In the genomic region with DNA sequence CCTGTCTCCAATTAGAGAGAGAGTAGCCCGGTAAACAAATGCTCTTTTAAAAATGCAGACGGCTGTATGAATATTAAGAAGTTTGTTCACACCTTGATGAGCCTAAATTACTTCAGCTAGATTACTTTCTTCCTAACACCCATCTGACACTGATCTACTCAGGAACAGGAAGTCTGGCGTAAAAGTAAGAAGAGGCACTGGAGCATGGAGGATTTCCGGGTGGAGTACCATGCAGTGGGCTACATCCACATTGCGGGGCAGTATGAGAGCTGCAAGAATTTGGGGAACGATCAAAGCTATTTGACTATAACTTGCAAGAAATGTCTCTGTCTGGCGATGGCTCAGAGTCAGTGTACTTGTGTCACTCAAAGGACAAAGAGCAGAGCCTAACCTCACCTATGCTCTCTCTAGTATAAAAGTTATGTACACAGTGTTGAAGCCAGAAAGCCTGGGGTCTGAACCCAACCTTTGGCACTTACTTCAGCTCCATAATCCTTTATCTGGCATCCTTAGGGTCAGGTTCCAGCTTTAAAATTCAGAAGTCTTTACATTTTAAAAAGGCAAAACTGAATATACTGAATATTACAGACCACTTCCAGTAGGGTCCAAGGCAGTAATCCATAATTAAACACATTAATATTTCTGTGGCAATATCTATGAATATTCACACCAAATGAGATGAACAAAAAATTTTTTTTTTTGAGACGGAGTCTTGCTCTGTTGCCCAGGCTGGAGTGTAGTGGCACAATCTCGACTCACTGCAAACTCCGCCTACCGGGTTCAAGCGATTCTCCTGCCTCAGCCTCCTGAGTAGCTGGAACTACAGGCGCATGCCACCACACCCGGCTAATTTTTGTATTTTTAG, we compare ENCODE assay signal across 15 cellular contexts. TPM values are rescaled to one million over a fixed set of nuclear protein-coding genes. Genes with fewer than 3 reads are reported as not detected.
DNase-seq lines count a peak whose midpoint lies in the region; ATAC-seq and TF ChIP-seq lines count a peak whose summit lies in the region.
"Had no signal": no experiment of that assay in that cellular context is flagged by ENCODE, and none has a peak within 500 bp of the region (broad histone marks: within the 10 kb centered on the region; RNA-seq: fewer than 3 reads in every experiment).

No MANE protein-coding gene starts in this region.

- CTCF ChIA-PET in OCI-LY7 (lab: Charles Lee; ENCODE audit: unreplicated experiment): interaction anchor here (1.0 kb wide), 1 partner anchor 18 kb away, joined by 3 read pairs; no protein-coding TSS in a partner anchor

- ATAC-seq in GM18870 (IDR thresholded peaks at IDR 0.05; ENCODE audit: unreplicated experiment): peak; percentile 64
- ATAC-seq in HG02588 (IDR thresholded peaks at IDR 0.05; ENCODE audit: unreplicated experiment): peak; percentile 46
- ATAC-seq in HG03432 (IDR thresholded peaks at IDR 0.05; ENCODE audit: unreplicated experiment): no peak
- ATAC-seq in GM18868 (IDR thresholded peaks at IDR 0.05; ENCODE audit: unreplicated experiment): no peak
- ATAC-seq: esophagus mucosa; stimulated activated effector memory CD8-positive, alpha-beta T cell treated with anti-CD3 and anti-CD28 coated beads, Interleukin-12 subunit alpha, Interleukin-12 subunit beta, amount 100 ng/mL, for 72 hours had no signal

- no peaks in the 10 kb centered on the region for H3K27me3 Mint-ChIP-seq in progenitor cell of endocrine pancreas
- H3K27me3 Mint-ChIP-seq: activated naive CD8-positive, alpha-beta T cell treated with anti-CD3 and anti-CD28 coated beads, Interleukin-2, amount 10 ng/mL, durations not matched to agents 7 days and 5 days had no signal

- peaks cover 22% of the 10 kb centered on the region for H3K36me3 Mint-ChIP-seq in progenitor cell of endocrine pancreas (ENCODE audit: insufficient read depth)

- peaks cover 74% of the 10 kb centered on the region for H3K36me3 ChIP-seq in OCI-LY7 (ENCODE audit: insufficient read depth, low read length)

- H3K4me3 Mint-ChIP-seq in progenitor cell of endocrine pancreas (ENCODE audit: low read depth): no peak overlapping the region
- H3K4me3 Mint-ChIP-seq: activated naive CD8-positive, alpha-beta T cell treated with anti-CD3 and anti-CD28 coated beads, Interleukin-2, amount 10 ng/mL, durations not matched to agents 7 days and 5 days; CD14-positive monocyte; stimulated activated effector memory CD8-positive, alpha-beta T cell treated with anti-CD3 and anti-CD28 coated beads, Interleukin-12 subunit alpha, Interleukin-12 subunit beta, amount 100 ng/mL, for 72 hours had no signal

- H3K4me2 ChIP-seq in OCI-LY7 (ENCODE audit: low read length): peak overlapping the region; percentile 60

- DNase-seq in OCI-LY7 (ENCODE audit: low spot score) (peak; percentile 46), progenitor cell of endocrine pancreas (ENCODE audit: low spot score, unreplicated experiment) (no peak), coronary artery (ENCODE audit: low spot score) (no peak), NCI-H226 (no peak)
- DNase-seq: activated naive CD8-positive, alpha-beta T cell treated with anti-CD3 and anti-CD28 coated beads, Interleukin-2, amount 10 ng/mL, durations not matched to agents 7 days and 5 days; NCI-H1417 treated with DMSO at 0.1 percent for 48 hours; Right ventricle myocardium superior; stimulated activated CD4-positive, alpha-beta T cell treated with anti-CD3 and anti-CD28 coated beads, Interleukin-1b, Interleukin-23, amount 100 ng/mL, for 48 hours had no signal

- H3K4me3 ChIP-seq in OCI-LY7 (ENCODE audit: low read depth, low read length, poor library complexity, severe bottlenecking) (peak overlapping the region; percentile 15), coronary artery (no peak overlapping the region)

- H3K4me1 ChIP-seq in OCI-LY7 (ENCODE audit: insufficient read depth, low read length, poor library complexity, severe bottlenecking): peaks cover 12% of the 10 kb centered on the region

- intact Hi-C loops in OCI-LY7 (cut with micrococcal nuclease; ENCODE audit: unreplicated experiment): no loop called here

- H3K9me3 ChIP-seq in OCI-LY7 (ENCODE audit: low read length): no peaks in the 10 kb centered on the region

- no peaks in the 10 kb centered on the region for H3K9me2 ChIP-seq in OCI-LY7 (ENCODE audit: insufficient read depth, low read length)

- TF ChIP-seq CTCF in OCI-LY7 (conservative IDR thresholded peaks at IDR 0.05; ENCODE audit: low read length) (no peak), progenitor cell of endocrine pancreas (IDR thresholded peaks at IDR 0.05; ENCODE audit: unreplicated experiment) (no peak), coronary artery (IDR thresholded peaks at IDR 0.05) (no peak)

- H3K79me2 ChIP-seq in OCI-LY7 (ENCODE audit: insufficient read depth, low read depth, low read length): peaks cover 5% of the 10 kb centered on the region; the same call in 1 of the 2 replicates

- H3K9me3 Mint-ChIP-seq in progenitor cell of endocrine pancreas (ENCODE audit: low read depth): no peaks in the 10 kb centered on the region
- H3K9me3 Mint-ChIP-seq: activated naive CD8-positive, alpha-beta T cell treated with anti-CD3 and anti-CD28 coated beads, Interleukin-2, amount 10 ng/mL, durations not matched to agents 7 days and 5 days; CD14-positive monocyte; stimulated activated effector memory CD8-positive, alpha-beta T cell treated with anti-CD3 and anti-CD28 coated beads, Interleukin-12 subunit alpha, Interleukin-12 subunit beta, amount 100 ng/mL, for 72 hours had no signal

- H3K27ac Mint-ChIP-seq in progenitor cell of endocrine pancreas: peak overlapping the region; percentile 95
- H3K27ac Mint-ChIP-seq: activated naive CD8-positive, alpha-beta T cell treated with anti-CD3 and anti-CD28 coated beads, Interleukin-2, amount 10 ng/mL, durations not matched to agents 7 days and 5 days; stimulated activated effector memory CD8-positive, alpha-beta T cell treated with anti-CD3 and anti-CD28 coated beads, Interleukin-12 subunit alpha, Interleukin-12 subunit beta, amount 100 ng/mL, for 72 hours had no signal

- POLR2A ChIA-PET in OCI-LY7 (lab: Charles Lee): interaction anchor here (0.6 to 2.0 kb wide), 2 partner anchors 9 to 141 kb away, joined by 3 to 9 read pairs; no protein-coding TSS in a partner anchor

- no TSS peak for BruUV-seq in OCI-LY7 (replicated peaks; lab: Mats Ljungman, UMichigan)

- H4K20me1 ChIP-seq in OCI-LY7 (ENCODE audit: insufficient read depth, low read length): no peaks in the 10 kb centered on the region

- H2AFZ ChIP-seq in OCI-LY7 (ENCODE audit: low read length): no peak overlapping the region

- H3K4me1 Mint-ChIP-seq in progenitor cell of endocrine pancreas (ENCODE audit: low read depth): peaks cover 38% of the 10 kb centered on the region

- peak overlapping the region; percentile 20 for H3K27ac ChIP-seq in OCI-LY7 (ENCODE audit: low read depth, low read length, poor library complexity, severe bottlenecking)
- H3K27ac ChIP-seq in coronary artery: no peak overlapping the region

RNA-seq across cellular contexts. Expression of a gene that starts 7.9 kb away (rescaled TPM):
- 37.9 and 51.7 TPM in 2 replicates for total RNA-seq in OCI-LY7 (2014; rRNA removed; shearing (Covaris generic))
- total RNA-seq in OCI-LY7 (2022) (54.9 and 58.5 TPM in 2 replicates), progenitor cell of endocrine pancreas (69.9 and 70.2 TPM in 2 replicates)

Comparison
In these comparisons a context has a peak if more than half of its experiments do, and no peak if none do; other contexts are left out.
1. ATAC-seq: peak in GM18870 (single experiment) and HG02588 (single experiment); none in HG03432 (single experiment) and GM18868 (single experiment).